In the genomic region with DNA sequence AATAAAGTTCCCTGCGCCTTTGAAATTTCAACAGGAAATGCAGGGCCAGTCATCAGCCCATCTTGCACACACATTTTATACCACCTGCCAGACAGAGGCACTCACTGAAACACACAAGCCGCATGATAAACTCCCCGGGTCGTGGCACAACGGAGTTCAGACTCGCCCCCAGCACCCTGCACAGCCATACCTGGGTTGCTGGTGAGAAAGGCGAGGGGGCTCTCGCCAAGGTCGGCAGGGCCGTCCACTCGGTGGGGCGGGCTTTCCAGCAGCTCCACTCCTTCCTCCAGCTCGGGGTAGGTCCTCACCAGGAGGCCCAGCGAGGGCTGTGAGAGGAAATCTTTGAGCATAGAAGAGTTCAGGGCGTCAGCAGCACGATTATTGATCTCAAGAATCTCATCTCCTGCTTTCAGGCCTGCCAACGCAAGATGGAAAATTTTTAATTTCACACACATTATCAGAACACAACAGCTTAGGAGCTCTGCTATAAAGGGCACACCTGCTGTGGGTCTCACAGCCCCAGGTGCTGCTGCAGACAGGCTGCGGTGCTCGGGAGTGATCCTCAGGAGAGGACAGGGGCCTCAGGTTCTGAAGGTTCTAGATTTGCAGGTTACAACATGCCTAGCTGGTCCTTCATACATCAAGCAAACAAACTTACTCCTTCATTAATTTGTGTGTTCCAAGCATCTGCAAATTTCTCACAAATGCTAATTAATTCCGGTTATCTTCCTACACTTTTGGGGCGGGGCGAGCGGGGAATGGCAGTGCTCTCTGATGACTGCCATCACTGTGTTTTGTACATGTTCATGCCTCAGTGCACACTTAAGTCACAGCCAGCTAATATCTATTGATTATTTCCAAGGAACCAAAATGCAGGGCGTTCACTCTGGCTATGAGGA, we compare ENCODE assay signal across 11 cellular contexts.
DNase-seq lines count a peak whose midpoint lies in the region; ATAC-seq and TF ChIP-seq lines count a peak whose summit lies in the region.
"Had no signal": no experiment of that assay in that cellular context is flagged by ENCODE, and none has a peak within 500 bp of the region (broad histone marks: within the 10 kb centered on the region; RNA-seq: fewer than 3 reads in every experiment).

No MANE protein-coding gene starts in this region.

- peak overlapping the region; percentile 42 for H3K27ac Mint-ChIP-seq in neural progenitor cell

- H3K9me3 Mint-ChIP-seq in neural progenitor cell = no peaks in the 10 kb centered on the region

- H4K20me1 ChIP-seq in neural progenitor cell (ENCODE audit: low read depth) = no peaks in the 10 kb centered on the region

- H3K9me3 ChIP-seq in neural progenitor cell (ENCODE audit: low read depth) (no peaks in the 10 kb centered on the region), BE2C (no peaks in the 10 kb centered on the region)
- H3K9me3 ChIP-seq: breast epithelium, ovary had no signal

- TF ChIP-seq CTCF in neural progenitor cell (IDR thresholded peaks at IDR 0.05) (no peak), BE2C (IDR thresholded peaks at IDR 0.05; ENCODE audit: low read depth, low read length) (no peak)

- no peak overlapping the region for H3K27ac ChIP-seq in neural progenitor cell
- H3K27ac ChIP-seq: breast epithelium, ovary had no signal

- no peaks in the 10 kb centered on the region for H3K36me3 ChIP-seq in neural progenitor cell
- H3K36me3 ChIP-seq in BE2C = no peaks in the 10 kb centered on the region
- H3K36me3 ChIP-seq: breast epithelium, ovary had no signal

- H3K36me3 Mint-ChIP-seq in neural progenitor cell = peaks cover 31% of the 10 kb centered on the region

- no peaks in the 10 kb centered on the region for H3K4me1 ChIP-seq in neural progenitor cell
- peaks cover 6% of the 10 kb centered on the region; the same call in 1 of the 2 replicates for H3K4me1 ChIP-seq in BE2C
- H3K4me1 ChIP-seq: breast epithelium had no signal

- no peaks in the 10 kb centered on the region for H3K27me3 Mint-ChIP-seq in neural progenitor cell (ENCODE audit: insufficient read depth, low read depth)

- H3K4me1 Mint-ChIP-seq in neural progenitor cell = peaks cover 4% of the 10 kb centered on the region

- no peak overlapping the region for H2AFZ ChIP-seq in neural progenitor cell (replicated peaks)

- no peak overlapping the region for H3K4me2 ChIP-seq in neural progenitor cell

- H3K9ac ChIP-seq in neural progenitor cell = no peak overlapping the region

- peak; percentile 34 to 42 for DNase-seq in activated CD4-positive, alpha-beta T cell treated with anti-CD3 and anti-CD28 coated beads for 24 hours (ENCODE audit: low read depth in 2 of 2)
- peak; percentile 27 to 30 for DNase-seq in activated T-helper 1 cell treated with anti-CD3 and anti-CD28 coated beads, Interleukin-2, amount 50 U/mL, for 16 hours (ENCODE audit: low read depth in 1 of 2, low spot score in 1 of 2)
- DNase-seq in neural progenitor cell (ENCODE audit: low spot score) = no peak
- peak; percentile 57 for DNase-seq in stimulated activated naive CD8-positive, alpha-beta T cell treated with anti-CD3 and anti-CD28 coated beads, Interleukin-15, Interleukin-2, amounts not matched to agents 100 U/mL and 50 U/mL, for 24 hours
- no peak for DNase-seq in NCI-H1694 (lab: John Stamatoyannopoulos, UW)
- DNase-seq in BE2C = no peak
- no peak for DNase-seq in T1000 (lab: John Stamatoyannopoulos, UW)
- DNase-seq: kidney glomerular epithelial cell, NCI-H748 treated with DMSO at 0.1 percent for 48 hours, ovary had no signal

- no peaks in the 10 kb centered on the region for H3F3A ChIP-seq in neural progenitor cell (ENCODE audit: low read depth)

- no peak overlapping the region for H3K4me3 Mint-ChIP-seq in neural progenitor cell

- ATAC-seq in stimulated activated naive CD8-positive, alpha-beta T cell treated with anti-CD3 and anti-CD28 coated beads, Interleukin-15, Interleukin-2, amounts not matched to agents 100 U/mL and 50 U/mL, for 24 hours = peak; percentile 54

- H3K4me3 ChIP-seq in neural progenitor cell = no peak overlapping the region
- H3K4me3 ChIP-seq in BE2C (ENCODE audit: low read depth, low read length) = no peak overlapping the region
- H3K4me3 ChIP-seq: breast epithelium, ovary had no signal

- no peaks in the 10 kb centered on the region for H3K79me2 ChIP-seq in neural progenitor cell (ENCODE audit: low read depth)

- no peaks in the 10 kb centered on the region for H3K27me3 ChIP-seq in neural progenitor cell
- no peaks in the 10 kb centered on the region for H3K27me3 ChIP-seq in BE2C
- H3K27me3 ChIP-seq: breast epithelium, ovary had no signal

Comparison
In these comparisons a context has a peak if more than half of its experiments do, and no peak if none do; other contexts are left out.
1. DNase-seq: peak in activated CD4-positive, alpha-beta T cell treated with anti-CD3 and anti-CD28 coated beads for 24 hours (2 of 2), activated T-helper 1 cell treated with anti-CD3 and anti-CD28 coated beads, Interleukin-2, amount 50 U/mL, for 16 hours (2 of 2) and stimulated activated naive CD8-positive, alpha-beta T cell treated with anti-CD3 and anti-CD28 coated beads, Interleukin-15, Interleukin-2, amounts not matched to agents 100 U/mL and 50 U/mL, for 24 hours (single experiment); none in neural progenitor cell (single experiment), NCI-H1694 (single experiment), BE2C (single experiment) and T1000 (single experiment).